14 cellular contexts compared by ENCODE assay signal in the genomic region with DNA sequence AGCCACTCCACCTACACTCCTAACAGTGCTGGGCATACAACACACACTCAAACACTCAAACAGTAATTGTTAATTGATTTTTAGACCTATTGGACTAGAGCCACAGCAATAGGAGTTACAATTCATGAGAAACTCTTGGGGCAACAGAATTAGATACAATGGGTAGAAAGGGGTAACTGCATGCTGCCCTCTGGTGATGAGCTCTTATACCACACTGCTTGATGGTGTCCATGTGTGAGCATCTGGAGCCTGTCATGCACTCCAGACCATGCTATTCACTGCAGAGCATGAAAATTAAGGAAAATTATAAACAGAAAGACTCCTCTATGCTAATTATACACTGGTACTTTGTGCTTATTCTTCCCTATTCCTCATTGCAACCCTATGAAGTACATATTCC.
DNase-seq lines count a peak whose midpoint lies in the region; ATAC-seq, FAIRE-seq and TF ChIP-seq lines count a peak whose summit lies in the region.
"Had no signal": no experiment of that assay in that cellular context is flagged by ENCODE, and none has a peak within 500 bp of the region (broad histone marks: within the 10 kb centered on the region; RNA-seq: fewer than 3 reads in every experiment).

No MANE protein-coding gene starts in this region.

- H3K9me3 Mint-ChIP-seq in mesothelial cell of epicardium = no peaks in the 10 kb centered on the region

- DNase-seq in amniotic epithelial cell (ENCODE audit: low read depth) (peak; percentile 16), midbrain (lab: John Stamatoyannopoulos, UW) (peak; percentile 8), posterior vena cava (ENCODE audit: low spot score) (no peak), mesothelial cell of epicardium (ENCODE audit: low spot score in 2 of 2, unreplicated experiment in 2 of 2) (no peak), frontal cortex (ENCODE audit: low spot score in 2 of 2) (no peak)
- DNase-seq: cortex of kidney; DMS153; NCI-H1694 treated with DMSO at 0.1 percent for 48 hours; right cardiac atrium; stimulated activated CD8-positive, alpha-beta memory T cell treated with anti-CD3 and anti-CD28 coated beads, Interleukin-4, amount 100 ng/mL, for 48 hours; T-cell had no signal

- peak; percentile 65 for ATAC-seq in HG03432 (IDR thresholded peaks at IDR 0.05; ENCODE audit: unreplicated experiment)
- no peak for ATAC-seq in GM21576 (IDR thresholded peaks at IDR 0.05; ENCODE audit: unreplicated experiment)
- ATAC-seq: right cardiac atrium, T-cell had no signal

- H3K27ac Mint-ChIP-seq in mesothelial cell of epicardium = no peak overlapping the region
- H3K27ac Mint-ChIP-seq: T-cell had no signal

- TF ChIP-seq CTCF in GM12872 (IDR thresholded peaks at IDR 0.05; ENCODE audit: insufficient read depth, low read depth, low read length) = peak; percentile 41; the same call in 1 of the 3 replicates
- TF ChIP-seq CTCF in mesothelial cell of epicardium (IDR thresholded peaks at IDR 0.05; ENCODE audit: unreplicated experiment) = no peak

- intact Hi-C loops in posterior vena cava (cut with DNase I) = no loop called here

- H3K27me3 Mint-ChIP-seq in mesothelial cell of epicardium (ENCODE audit: low read depth) = peaks cover 5% of the 10 kb centered on the region
- H3K27me3 Mint-ChIP-seq: T-cell had no signal

- no peak for FAIRE-seq in frontal cortex (lab: Jason Lieb, UNC)

- H3K36me3 Mint-ChIP-seq in mesothelial cell of epicardium = no peaks in the 10 kb centered on the region
- H3K36me3 Mint-ChIP-seq: T-cell had no signal

- H3K4me1 Mint-ChIP-seq in mesothelial cell of epicardium = no peaks in the 10 kb centered on the region
- H3K4me1 Mint-ChIP-seq: T-cell had no signal

- no peak overlapping the region for H3K4me3 Mint-ChIP-seq in mesothelial cell of epicardium
- H3K4me3 Mint-ChIP-seq: T-cell had no signal

Comparison
In these comparisons a context has a peak if more than half of its experiments do, and no peak if none do; other contexts are left out.
1. DNase-seq: peak in amniotic epithelial cell (single experiment) and midbrain (single experiment); none in posterior vena cava (single experiment), mesothelial cell of epicardium (0 of 2) and frontal cortex (0 of 2).